In the genomic region with DNA sequence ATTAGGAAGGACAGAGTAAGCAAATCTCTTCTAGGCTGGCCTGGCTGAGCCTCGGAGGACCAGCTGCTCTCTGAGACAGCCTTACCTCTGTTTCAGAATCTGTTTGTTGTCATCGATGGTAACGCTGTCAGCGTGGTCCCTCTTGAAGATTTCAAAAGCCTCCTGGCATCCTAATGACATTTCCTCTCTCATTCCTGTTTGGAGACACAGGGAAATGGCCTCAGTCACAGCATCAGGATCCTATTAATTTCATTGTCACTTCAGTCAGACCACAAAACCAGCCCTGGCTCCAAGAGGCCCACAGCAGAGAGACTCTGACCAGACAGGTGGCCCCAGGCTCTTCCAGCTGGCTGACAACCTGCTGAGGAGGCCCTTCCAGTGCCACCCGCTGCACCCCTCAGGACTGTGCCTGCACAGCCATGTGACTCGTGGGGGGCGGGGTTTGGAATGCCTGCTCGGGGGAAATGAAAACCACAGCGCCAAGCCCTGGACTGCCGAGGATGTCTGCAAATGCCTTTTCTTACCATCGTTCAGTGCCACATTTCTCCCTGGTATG, we compare ENCODE assay signal across 8 cellular contexts.
A peak's percentile ranks its signal among the peaks of the same experiment; 100 is the strongest.
DNase-seq lines count a peak whose midpoint lies in the region; ATAC-seq, FAIRE-seq and TF ChIP-seq lines count a peak whose summit lies in the region.

No MANE protein-coding gene starts in this region.

- H4K5ac ChIP-seq in H1 (ENCODE audit: insufficient read length, low read depth, low read length), result no peak overlapping the region

- H2BK12ac ChIP-seq in H1 (ENCODE audit: low read depth, low read length), result 0 out of 2 replicates have a peak overlapping the region, but pooled peaks have one; percentile 42

- no peak overlapping the region for H3K4me2 ChIP-seq in H1 (ENCODE audit: insufficient read depth in 1 of 2, low read depth in 2 of 2, low read length in 2 of 2)
- H3K4me2 ChIP-seq in osteoblast (ENCODE audit: insufficient read depth, low read length), result peak overlapping the region; percentile 26

- no peak overlapping the region for H3K56ac ChIP-seq in H1 (replicated peaks; ENCODE audit: insufficient read length, low read depth, low read length)

- CTCF ChIA-PET in H1 (lab: Charles Lee; ENCODE audit: partially characterized antibody), result interaction anchor here (1.1 to 1.6 kb wide), 2 partner anchors 60 to 238 kb away, joined by 3 read pairs; no protein-coding TSS in a partner anchor

- H3K79me1 ChIP-seq in H1 (ENCODE audit: low read depth, low read length), result no peaks in the 10 kb centered on the region

- H2BK15ac ChIP-seq in H1 (ENCODE audit: low read length), result 0 out of 2 replicates have a peak overlapping the region, but pooled peaks have one; percentile 2

- intact Hi-C loops in spleen (cut with DNase I; ENCODE audit: low total_unique reads), result no loop called here

- TF ChIP-seq POLR2A in H1 (IDR thresholded peaks at IDR 0.05; ENCODE audit: control extremely low read depth in 1 of 2, low read depth in 2 of 2, low read length in 2 of 2) (no peak), spleen (IDR thresholded peaks at IDR 0.05) (no peak)

- H3K4ac ChIP-seq in H1 (replicated peaks; ENCODE audit: insufficient read length, low read depth, low read length), result no peak overlapping the region

- H3K27me3 ChIP-seq in H1 (replicated peaks in 1 of 4; ENCODE audit: control insufficient read depth in 3 of 4, extremely low read depth in 1 of 4, insufficient read depth in 3 of 4, low read length in 3 of 4) (no peaks in the 10 kb centered on the region; a peak in 1 of 7 replicates), osteoblast (ENCODE audit: insufficient read depth, low read length) (no peaks in the 10 kb centered on the region), spleen (replicated peaks in 1 of 7) (peaks cover 0 to 7% (median 0%) of the 10 kb centered on the region in 7 donors)

- 74% methylated on average over 11 of the region's 11 CpGs; no CpG with 5 or more reads in 1 of the 2 experiments for WGBS in H1 (ENCODE audit: extremely low coverage in 1 of 2, insufficient coverage in 1 of 2, insufficient read length in 1 of 2, insufficient replicate concordance in 2 of 2, low coverage in 1 of 2, low lambda C conversion rate in 2 of 2, missing lambda C conversion rate in 1 of 2), 2 experiments
- WGBS in spleen, 5 donors, result 18 to 33% (median 24%) methylated on average over 11 of the region's 11 CpGs

- TF ChIP-seq RAD21 in H1 (IDR thresholded peaks at IDR 0.05 in 1 of 2, conservative IDR thresholded peaks at IDR 0.05 in 1 of 2; ENCODE audit: low read depth in 2 of 2, low read length in 2 of 2), result no peak

- H3K79me2 ChIP-seq in H1 (ENCODE audit: control insufficient read depth in 1 of 2, insufficient read depth in 2 of 2, low read length in 2 of 2), result no peaks in the 10 kb centered on the region
- no peaks in the 10 kb centered on the region for H3K79me2 ChIP-seq in osteoblast (ENCODE audit: insufficient read depth, low read length)

- H3K9me3 ChIP-seq in H1 (ENCODE audit: insufficient read depth in 2 of 2, low read depth in 1 of 2, low read length in 1 of 2) (no peaks in the 10 kb centered on the region), osteoblast (ENCODE audit: low read depth, low read length) (no peaks in the 10 kb centered on the region), spleen (peaks cover 0 to 4% (median 0%) of the 10 kb centered on the region in 8 donors)

- H2BK120ac ChIP-seq in H1 (replicated peaks; ENCODE audit: low read depth, low read length), result no peak overlapping the region

- H2BK5ac ChIP-seq in H1 (ENCODE audit: low read depth, low read length), result no peak overlapping the region

- no peaks in the 10 kb centered on the region for H3K36me3 ChIP-seq in H1 (ENCODE audit: control insufficient read depth in 2 of 4, insufficient read depth in 4 of 4, low read length in 3 of 4)
- no peaks in the 10 kb centered on the region for H3K36me3 ChIP-seq in osteoblast (ENCODE audit: insufficient read depth, low read length)
- no peaks in the 10 kb centered on the region for H3K36me3 ChIP-seq in spleen

- H2AK5ac ChIP-seq in H1 (ENCODE audit: low read depth, low read length), result no peak overlapping the region

- in situ Hi-C loops in GM13977 (cut with MboI; ENCODE audit: low pct_unique_long_range_greater_than_20kb, low sequenced_read_pairs, unreplicated experiment), result no loop called here

- H3K27ac ChIP-seq in H1 (ENCODE audit: low read depth, low read length) (no peak overlapping the region), osteoblast (ENCODE audit: low read depth, low read length) (no peak overlapping the region), spleen (peak overlapping the region in 1 of 8 donors; percentile 28)

- H4K20me1 ChIP-seq in H1 (replicated peaks in 1 of 2; ENCODE audit: control insufficient read depth in 1 of 2, insufficient read depth in 2 of 2, low read length in 2 of 2), result no peaks in the 10 kb centered on the region
- no peaks in the 10 kb centered on the region for H4K20me1 ChIP-seq in osteoblast (ENCODE audit: insufficient read depth, low read length)

- TF ChIP-seq EP300 in H1 (IDR thresholded peaks at IDR 0.05; ENCODE audit: borderline replicate concordance in 1 of 2, low read depth in 2 of 2, low read length in 2 of 2), result no peak

- H3K18ac ChIP-seq in H1 (ENCODE audit: extremely low read depth, low read length), result no peak overlapping the region

- ATAC-seq in HG03354 (IDR thresholded peaks at IDR 0.05; ENCODE audit: poor library complexity, severe bottlenecking, unreplicated experiment), result no peak

- H3K23ac ChIP-seq in H1 (ENCODE audit: insufficient read length), result no peak overlapping the region

- no peak overlapping the region for H4K91ac ChIP-seq in H1 (replicated peaks; ENCODE audit: insufficient read length, low read length)

- H3K14ac ChIP-seq in H1 (ENCODE audit: insufficient read length), result no peak overlapping the region

- DNase-seq in DMS79 (lab: John Stamatoyannopoulos, UW) (peak; percentile 95), NCI-H2171 (lab: John Stamatoyannopoulos, UW) (peak; percentile 70), H1 (ENCODE audit: low read depth in 1 of 2, low spot score in 2 of 2) (peak in 1 of 2 experiments; percentile 65), osteoblast (ENCODE audit: insufficient read length, low spot score, missing footprints) (no peak), spleen (no peak), GM13977 (ENCODE audit: low spot score) (no peak)
- DNase-seq in activated effector memory CD4-positive, alpha-beta T cell treated with anti-CD3 and anti-CD28 coated beads, Interleukin-2, amount 50 U/mL, for 16 hours, result no peak

- H3K4me3 ChIP-seq in H1 (ENCODE audit: extremely low read depth in 1 of 4, insufficient read depth in 2 of 4, low read depth in 3 of 4, low read length in 4 of 4) (no peak overlapping the region), osteoblast (ENCODE audit: insufficient read depth, low read length) (no peak overlapping the region), spleen (no peak overlapping the region)

- H4K8ac ChIP-seq in H1 (ENCODE audit: extremely low read depth, insufficient read depth, low read length), result no peak overlapping the region

- H3K4me1 ChIP-seq in H1 (replicated peaks in 1 of 4; ENCODE audit: control insufficient read depth in 3 of 4, insufficient read depth in 4 of 4, low read length in 3 of 4) (peaks cover 0 to 5% (median 1%) of the 10 kb centered on the region in 4 experiments; a peak in 2 of 7 replicates), osteoblast (ENCODE audit: insufficient read depth, low read length) (peaks cover 2% of the 10 kb centered on the region), spleen (peaks cover 0 to 6% (median 0%) of the 10 kb centered on the region in 6 donors)

- POLR2A ChIA-PET in H1 (lab: Charles Lee; ENCODE audit: partially characterized antibody), result no interaction called here

- TF ChIP-seq CTCF in H1 (IDR thresholded peaks at IDR 0.05; ENCODE audit: control extremely low read depth in 1 of 3, insufficient read depth in 1 of 3, low read depth in 1 of 3, low read length in 3 of 3) (no peak), osteoblast (IDR thresholded peaks at IDR 0.05; ENCODE audit: extremely low read depth, low read depth, low read length) (no peak), spleen (IDR thresholded peaks at IDR 0.05 in 8 of 11, conservative IDR thresholded peaks at IDR 0.05 in 3 of 11) (no peak), GM13977 (IDR thresholded peaks at IDR 0.05; ENCODE audit: extremely low read depth, insufficient read depth, missing control alignments) (no peak)

- no peaks in the 10 kb centered on the region for H3K23me2 ChIP-seq in H1 (ENCODE audit: low read depth, low read length)

- H2AFZ ChIP-seq in H1 (ENCODE audit: low read length), result no peak overlapping the region
- H2AFZ ChIP-seq in osteoblast (ENCODE audit: low read length), result peak overlapping the region; percentile 61

- no peak overlapping the region for H2BK20ac ChIP-seq in H1 (ENCODE audit: low read length)

- FAIRE-seq in H1 (lab: Jason Lieb, UNC), result no peak

- no peak overlapping the region for H3K9ac ChIP-seq in H1 (replicated peaks in 1 of 4; ENCODE audit: extremely low read depth in 1 of 4, low read depth in 3 of 4, low read length in 3 of 4)

TF ChIP-seq in H1, 55 proteins besides CTCF, POLR2A, EP300 and RAD21:
- TF ChIP-seq USF2 (IDR thresholded peaks at IDR 0.05; ENCODE audit: low read length) (peak; percentile 52), NANOG (IDR thresholded peaks at IDR 0.05; ENCODE audit: insufficient read depth, low read depth, low read length, poor library complexity, severe bottlenecking) (no peak), KDM4A (IDR thresholded peaks at IDR 0.05; ENCODE audit: low read depth, low read length, severe bottlenecking) (no peak), SAP30 (IDR thresholded peaks at IDR 0.05; ENCODE audit: insufficient read depth, insufficient replicate concordance, low read length) (no peak), MAFK (IDR thresholded peaks at IDR 0.05; ENCODE audit: low read depth, low read length) (no peak), CTBP2 (IDR thresholded peaks at IDR 0.05; ENCODE audit: borderline replicate concordance, insufficient read depth, insufficient read length, low read length) (no peak), RXRA (IDR thresholded peaks at IDR 0.05; ENCODE audit: insufficient read depth, low read depth, low read length) (no peak)

Comparison
In these comparisons a context has a peak if more than half of its experiments do, and no peak if none do; other contexts are left out.
1. DNase-seq: peak in DMS79 (single experiment) and NCI-H2171 (single experiment); none in osteoblast (single experiment), activated effector memory CD4-positive, alpha-beta T cell treated with anti-CD3 and anti-CD28 coated beads, Interleukin-2, amount 50 U/mL, for 16 hours (single experiment), spleen (single experiment) and GM13977 (single experiment).